24 cellular contexts compared by ENCODE assay signal in genomic region chr18:8900552-8900951, GRCh38.
"Had no signal": no experiment of that assay in that cellular context is flagged by ENCODE, and none has a peak within 500 bp of the region (broad histone marks: within the 10 kb centered on the region; RNA-seq: fewer than 3 reads in every experiment).

No MANE protein-coding gene starts in this region.

- DNase-seq: activated B cell treated with CpG ODN at 0.5 μM for 24 hours; activated CD4-positive, alpha-beta memory T cell treated with anti-CD3 and anti-CD28 coated beads for 36 hours; activated CD4-positive, alpha-beta T cell treated with anti-CD3 and anti-CD28 coated beads for 1 hour; activated CD4-positive, alpha-beta T cell treated with anti-CD3 and anti-CD28 coated beads, Interleukin-2, amount 10 ng/mL, durations not matched to agents 24 days and 14 days; activated CD8-positive, alpha-beta memory T cell treated with anti-CD3 and anti-CD28 coated beads for 24 hours; activated effector memory CD4-positive, alpha-beta T cell treated with anti-CD3 and anti-CD28 coated beads, Interleukin-2, amount 50 U/mL, for 16 hours; activated naive CD4-positive, alpha-beta T cell treated with anti-CD3 and anti-CD28 coated beads for 36 hours; activated T-cell treated with anti-CD3 and anti-CD28 coated beads, Interleukin-2, amount 50 U/mL, for 4 hours; amygdala; KG1; NCI-H1092; NCI-H1417; NCI-H2029; NCI-H345; NCI-H510A treated with DMSO at 0.1 percent for 48 hours; SIG-M5; T-helper 2 cell; T1000 had no signal

- H3K4me1 Mint-ChIP-seq: activated CD4-positive, alpha-beta T cell treated with anti-CD3 and anti-CD28 coated beads, Interleukin-2, amount 10 ng/mL, durations not matched to agents 24 days and 14 days; central memory CD8-positive, alpha-beta T cell had no signal

- H3K27ac Mint-ChIP-seq: activated B cell treated with CpG ODN at 0.5 μM for 24 hours; activated CD4-positive, alpha-beta memory T cell treated with anti-CD3 and anti-CD28 coated beads for 36 hours; activated CD4-positive, alpha-beta T cell treated with anti-CD3 and anti-CD28 coated beads, Interleukin-2, amount 10 ng/mL, durations not matched to agents 24 days and 14 days; activated naive CD4-positive, alpha-beta T cell treated with anti-CD3 and anti-CD28 coated beads for 36 hours; activated naive CD8-positive, alpha-beta T cell had no signal

- H3K36me3 Mint-ChIP-seq: activated CD4-positive, alpha-beta memory T cell treated with anti-CD3 and anti-CD28 coated beads for 36 hours; brain had no signal

- ATAC-seq: activated T-cell treated with anti-CD3 and anti-CD28 coated beads, Interleukin-2, amount 50 U/mL, for 4 hours; PC-3 had no signal

- FAIRE-seq: astrocyte, TTC549 had no signal

- H3K4me3 Mint-ChIP-seq: activated B cell treated with CpG ODN at 0.5 μM for 24 hours; activated CD4-positive, alpha-beta memory T cell treated with anti-CD3 and anti-CD28 coated beads for 36 hours; activated CD4-positive, alpha-beta T cell treated with anti-CD3 and anti-CD28 coated beads, Interleukin-2, amount 10 ng/mL, durations not matched to agents 24 days and 14 days; activated naive CD4-positive, alpha-beta T cell treated with anti-CD3 and anti-CD28 coated beads for 36 hours; activated naive CD8-positive, alpha-beta T cell; activated T-cell treated with anti-CD3 and anti-CD28 coated beads, Interleukin-2, amount 50 U/mL, for 4 hours; brain; central memory CD8-positive, alpha-beta T cell had no signal
